Comparison of ENCODE assay signal across 18 cellular contexts in genomic region chr2:50607746-50608145, GRCh38.
"Had no signal": no experiment of that assay in that cellular context is flagged by ENCODE, and none has a peak within 500 bp of the region (broad histone marks: within the 10 kb centered on the region; RNA-seq: fewer than 3 reads in every experiment).

No MANE protein-coding gene starts in this region.

- DNase-seq: colonic mucosa; dermis blood vessel endothelial cell; esophagus squamous epithelium; foreskin melanocyte; heart right ventricle; hypothalamus; kidney glomerular epithelial cell; mesendoderm; naive B cell; stimulated activated CD4-positive, alpha-beta T cell treated with anti-CD3 and anti-CD28 coated beads, Interleukin-2, amount 100 ng/mL, for 24 hours; stimulated activated CD4-positive, alpha-beta T cell treated with anti-CD3 and anti-CD28 coated beads, Interleukin-4, amount 100 ng/mL, for 4 hours; stimulated activated naive B cell treated with anti-CD40 and anti-IgM and Interleukin-4, amounts not matched to agents 10 μg/mL and 1 μg/mL and 100 μg/mL, for 72 hours; stimulated activated naive CD8-positive, alpha-beta T cell treated with anti-CD3 and anti-CD28 coated beads, Interleukin-15, amount 100 ng/mL, for 72 hours; testis; upper lobe of right lung had no signal

- H3K36me3 ChIP-seq: colonic mucosa, esophagus squamous epithelium, heart right ventricle, tibial nerve, upper lobe of right lung had no signal

- H3K9me3 ChIP-seq: colonic mucosa, esophagus squamous epithelium, heart right ventricle, testis, tibial nerve, upper lobe of right lung had no signal

- H3K27ac ChIP-seq: colonic mucosa, esophagus squamous epithelium, heart right ventricle, skin epidermis, testis, upper lobe of right lung had no signal

- H3K9me3 Mint-ChIP-seq: nephron had no signal

- H3K4me1 ChIP-seq: colonic mucosa, esophagus squamous epithelium, heart right ventricle, testis, upper lobe of right lung had no signal

- H3K4me3 Mint-ChIP-seq: naive B cell; nephron; stimulated activated naive B cell treated with anti-CD40 and anti-IgM and Interleukin-4, amounts not matched to agents 10 μg/mL and 1 μg/mL and 100 μg/mL, for 72 hours; stimulated activated naive CD8-positive, alpha-beta T cell treated with anti-CD3 and anti-CD28 coated beads, Interleukin-15, amount 100 ng/mL, for 72 hours had no signal

- H3K27me3 Mint-ChIP-seq: naive B cell; stimulated activated naive B cell treated with anti-CD40 and anti-IgM and Interleukin-4, amounts not matched to agents 10 μg/mL and 1 μg/mL and 100 μg/mL, for 72 hours; stimulated activated naive CD8-positive, alpha-beta T cell treated with anti-CD3 and anti-CD28 coated beads, Interleukin-15, amount 100 ng/mL, for 72 hours had no signal

- H3K27ac Mint-ChIP-seq: naive B cell; stimulated activated naive B cell treated with anti-CD40 and anti-IgM and Interleukin-4, amounts not matched to agents 10 μg/mL and 1 μg/mL and 100 μg/mL, for 72 hours; stimulated activated naive CD8-positive, alpha-beta T cell treated with anti-CD3 and anti-CD28 coated beads, Interleukin-15, amount 100 ng/mL, for 72 hours had no signal

- H3K36me3 Mint-ChIP-seq: naive B cell; stimulated activated naive B cell treated with anti-CD40 and anti-IgM and Interleukin-4, amounts not matched to agents 10 μg/mL and 1 μg/mL and 100 μg/mL, for 72 hours had no signal

- H3K27me3 ChIP-seq: colonic mucosa, esophagus squamous epithelium, heart right ventricle, testis, tibial nerve, upper lobe of right lung had no signal

- H3K4me1 Mint-ChIP-seq: naive B cell; stimulated activated naive B cell treated with anti-CD40 and anti-IgM and Interleukin-4, amounts not matched to agents 10 μg/mL and 1 μg/mL and 100 μg/mL, for 72 hours; stimulated activated naive CD8-positive, alpha-beta T cell treated with anti-CD3 and anti-CD28 coated beads, Interleukin-15, amount 100 ng/mL, for 72 hours had no signal

- H3K4me3 ChIP-seq: colonic mucosa, esophagus squamous epithelium, heart right ventricle, skin epidermis, testis, tibial nerve, upper lobe of right lung had no signal
